ENCODE assay signal across 9 cellular contexts in genomic region chr2:238345286-238345968, GRCh38.
"Had no signal": no experiment of that assay in that cellular context is flagged by ENCODE, and none has a peak within 500 bp of the region (broad histone marks: within the 10 kb centered on the region; RNA-seq: fewer than 3 reads in every experiment).

No MANE protein-coding gene starts in this region.

- H3K27me3 ChIP-seq: ascending aorta, hepatocyte, upper lobe of right lung had no signal

- H3K27ac Mint-ChIP-seq: activated T-helper 1 cell treated with anti-CD3 and anti-CD28 coated beads, Interleukin-12 subunit alpha, Interleukin-12 subunit beta, Interleukin-2, Interleukin-4 antibody, amounts not matched to agents 30 ng/mL and 10 ng/mL and 1 ng/mL, durations not matched to agents 14 hours and 24 hours and 36 hours had no signal

- H3K9me3 Mint-ChIP-seq: activated T-helper 1 cell treated with anti-CD3 and anti-CD28 coated beads, Interleukin-12 subunit alpha, Interleukin-12 subunit beta, Interleukin-2, Interleukin-4 antibody, amounts not matched to agents 30 ng/mL and 10 ng/mL and 1 ng/mL, durations not matched to agents 14 hours and 24 hours and 36 hours had no signal

- H3K27ac ChIP-seq: ascending aorta, hepatocyte, thoracic aorta, upper lobe of right lung had no signal

- DNase-seq: activated naive CD4-positive, alpha-beta T cell treated with Interleukin-2 at 50 U/mL for 16 hours; kidney; mesendoderm; stimulated activated CD4-positive, alpha-beta T cell treated with anti-CD3 and anti-CD28 coated beads, Interleukin-1b, Interleukin-23, amount 100 ng/mL, for 48 hours; upper lobe of right lung had no signal

- H3K9me3 ChIP-seq: ascending aorta, thoracic aorta, upper lobe of right lung had no signal

- H3K4me3 ChIP-seq: ascending aorta, hepatocyte, thoracic aorta, upper lobe of right lung had no signal

- H3K4me1 ChIP-seq: ascending aorta, upper lobe of right lung had no signal

- H3K4me3 Mint-ChIP-seq: activated T-helper 1 cell treated with anti-CD3 and anti-CD28 coated beads, Interleukin-12 subunit alpha, Interleukin-12 subunit beta, Interleukin-2, Interleukin-4 antibody, amounts not matched to agents 30 ng/mL and 10 ng/mL and 1 ng/mL, durations not matched to agents 14 hours and 24 hours and 36 hours had no signal
